ENCODE assay signal across 9 cellular contexts in the genomic region with DNA sequence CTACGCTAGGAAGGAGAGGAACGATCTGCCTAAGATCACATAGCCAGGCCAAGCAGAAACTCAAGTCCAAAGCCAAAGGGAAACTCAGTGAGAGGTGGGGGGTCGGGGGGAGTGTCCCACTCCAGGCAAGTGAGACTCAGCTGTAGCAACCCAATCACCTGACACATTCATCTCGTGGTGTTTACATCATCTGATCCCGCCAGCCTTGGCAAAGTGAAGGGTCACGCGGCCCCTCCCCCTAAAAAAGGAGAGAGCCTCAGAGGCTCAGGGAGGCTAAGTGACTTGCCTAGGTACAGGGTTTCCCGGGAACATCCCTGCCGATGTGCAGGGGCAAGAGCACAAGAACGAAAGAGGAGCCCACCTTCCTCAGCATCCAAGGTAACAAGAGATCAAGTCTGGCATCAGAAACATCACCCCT. TPM values are rescaled to one million over a fixed set of nuclear protein-coding genes. Genes with fewer than 3 reads are reported as not detected.
DNase-seq lines count a peak whose midpoint lies in the region; ATAC-seq and TF ChIP-seq lines count a peak whose summit lies in the region.
"Had no signal": no experiment of that assay in that cellular context is flagged by ENCODE, and none has a peak within 500 bp of the region (broad histone marks: within the 10 kb centered on the region; RNA-seq: fewer than 3 reads in every experiment).

No MANE protein-coding gene starts in this region.

- peaks cover 43% of the 10 kb centered on the region for H3K4me1 ChIP-seq in H9 (ENCODE audit: insufficient read depth, low read length)
- peaks cover 100% of the 10 kb centered on the region for H3K4me1 ChIP-seq in left ventricle myocardium inferior
- H3K4me1 ChIP-seq in skeletal muscle satellite cell (ENCODE audit: control insufficient read depth, insufficient read depth, low read length): peaks cover 96% of the 10 kb centered on the region

- no peak overlapping the region for H3T11ph ChIP-seq in H9 (ENCODE audit: low read length)

- H3K36me3 ChIP-seq in left ventricle myocardium inferior: peaks cover 5% of the 10 kb centered on the region
- peaks cover 43% of the 10 kb centered on the region for H3K36me3 ChIP-seq in skeletal muscle satellite cell (ENCODE audit: insufficient read depth, low read length)

- no peak overlapping the region for H3K56ac ChIP-seq in H9 (ENCODE audit: insufficient read length, low read depth, low read length)

- no peak overlapping the region for H4K8ac ChIP-seq in H9 (replicated peaks; ENCODE audit: insufficient read length, low read depth, low read length)

- H2BK5ac ChIP-seq in H9 (ENCODE audit: insufficient read length, low read length): no peak overlapping the region

- no peak overlapping the region for H4K91ac ChIP-seq in H9 (ENCODE audit: insufficient read length, low read depth, low read length)

- peaks cover 5% of the 10 kb centered on the region for H4K20me1 ChIP-seq in H9 (ENCODE audit: control insufficient read depth, insufficient read depth, insufficient read length)

- H3K79me1 ChIP-seq in H9 (ENCODE audit: insufficient read depth, low read depth, low read length, poor library complexity, severe bottlenecking): no peaks in the 10 kb centered on the region

- no peaks in the 10 kb centered on the region for H3K9me3 Mint-ChIP-seq in H9
- H3K9me3 Mint-ChIP-seq in activated T-helper 1 cell treated with anti-CD3 and anti-CD28 coated beads, Interleukin-12 subunit alpha, Interleukin-12 subunit beta, Interleukin-2, Interleukin-4 antibody, amounts not matched to agents 30 ng/mL and 10 ng/mL and 1 ng/mL, durations not matched to agents 14 hours and 24 hours and 36 hours: no peaks in the 10 kb centered on the region

- H3K27me3 Mint-ChIP-seq in H9 (ENCODE audit: low read depth): no peaks in the 10 kb centered on the region
- H3K27me3 Mint-ChIP-seq in activated T-helper 1 cell treated with anti-CD3 and anti-CD28 coated beads, Interleukin-12 subunit alpha, Interleukin-12 subunit beta, Interleukin-2, Interleukin-4 antibody, amounts not matched to agents 30 ng/mL and 10 ng/mL and 1 ng/mL, durations not matched to agents 14 hours and 24 hours and 36 hours (ENCODE audit: insufficient read depth): no peaks in the 10 kb centered on the region

- peaks cover 63% of the 10 kb centered on the region; the same call in 1 of the 2 replicates for H3K79me2 ChIP-seq in H9 (ENCODE audit: insufficient read depth, low read length)

- H3K27me3 ChIP-seq in H9 (ENCODE audit: insufficient read depth, low read length) (no peaks in the 10 kb centered on the region), left ventricle myocardium inferior (ENCODE audit: low read depth) (no peaks in the 10 kb centered on the region), skeletal muscle satellite cell (ENCODE audit: control insufficient read depth, insufficient read depth, low read length) (no peaks in the 10 kb centered on the region)

- TF ChIP-seq CTCF in H9 (conservative IDR thresholded peaks at IDR 0.05) (no peak), left ventricle myocardium inferior (IDR thresholded peaks at IDR 0.05; ENCODE audit: borderline replicate concordance) (no peak)

- H2BK20ac ChIP-seq in H9 (ENCODE audit: low read depth, low read length, poor library complexity, severe bottlenecking): no peak overlapping the region

- no peak overlapping the region for H2BK15ac ChIP-seq in H9 (ENCODE audit: low read depth, low read length)

- no peak overlapping the region for H4K5ac ChIP-seq in H9 (ENCODE audit: insufficient read length, low read depth, low read length)

- WGBS in H9 (ENCODE audit: extremely low coverage, insufficient read length, low lambda C conversion rate): no CpG with 5 or more reads among the region's 10 CpGs

- ATAC-seq in HG03439 (IDR thresholded peaks at IDR 0.05; ENCODE audit: unreplicated experiment): no peak

- peak overlapping the region; percentile 86 to 99 (median 95) for H3K27ac Mint-ChIP-seq in H9
- peak overlapping the region; percentile 91 for H3K27ac Mint-ChIP-seq in activated T-helper 1 cell treated with anti-CD3 and anti-CD28 coated beads, Interleukin-12 subunit alpha, Interleukin-12 subunit beta, Interleukin-2, Interleukin-4 antibody, amounts not matched to agents 30 ng/mL and 10 ng/mL and 1 ng/mL, durations not matched to agents 14 hours and 24 hours and 36 hours

- H3K4me2 ChIP-seq in H9 (ENCODE audit: insufficient read depth, insufficient read length, low read length) (no peak overlapping the region), skeletal muscle satellite cell (ENCODE audit: low read length) (peak overlapping the region; percentile 76)

- in situ Hi-C loops in G401 (cut with HindIII; ENCODE audit: low sequenced_read_pairs): no loop called here

- no peak overlapping the region for H2AFZ ChIP-seq in H9 (ENCODE audit: low read length)

- H2AK5ac ChIP-seq in H9 (ENCODE audit: insufficient read length, low read length): no peak overlapping the region

- H3K4me1 Mint-ChIP-seq in H9: peaks cover 90 to 93% of the 10 kb centered on the region in 2 experiments
- H3K4me1 Mint-ChIP-seq in activated T-helper 1 cell treated with anti-CD3 and anti-CD28 coated beads, Interleukin-12 subunit alpha, Interleukin-12 subunit beta, Interleukin-2, Interleukin-4 antibody, amounts not matched to agents 30 ng/mL and 10 ng/mL and 1 ng/mL, durations not matched to agents 14 hours and 24 hours and 36 hours (ENCODE audit: low read depth): peaks cover 94% of the 10 kb centered on the region

- H2BK120ac ChIP-seq in H9 (ENCODE audit: low read depth, low read length, poor library complexity, severe bottlenecking): no peak overlapping the region

- DNase-seq in H9 (no peak), left ventricle myocardium inferior (peak; percentile 56), G401 (ENCODE audit: low spot score) (no peak), germinal center (ENCODE audit: low spot score) (no peak), NAMALWA (ENCODE audit: low spot score) (no peak)
- DNase-seq in activated T-helper 1 cell treated with anti-CD3 and anti-CD28 coated beads, Interleukin-12 subunit alpha, Interleukin-12 subunit beta, Interleukin-2, Interleukin-4 antibody, amounts not matched to agents 30 ng/mL and 10 ng/mL and 1 ng/mL, durations not matched to agents 14 hours and 24 hours and 36 hours (ENCODE audit: low spot score): no peak
- DNase-seq: activated CD4-positive, alpha-beta T cell treated with anti-CD3 and anti-CD28 coated beads for 1 hour had no signal

- H3K9ac ChIP-seq in H9 (ENCODE audit: extremely low read depth, insufficient read length, low read length): no peak overlapping the region
- H3K9ac ChIP-seq in skeletal muscle satellite cell (ENCODE audit: low read depth, low read length): peak overlapping the region; percentile 35

- intact Hi-C loops in activated T-helper 1 cell treated with anti-CD3 and anti-CD28 coated beads, Interleukin-12 subunit alpha, Interleukin-12 subunit beta, Interleukin-2, Interleukin-4 antibody, amounts not matched to agents 30 ng/mL and 10 ng/mL and 1 ng/mL, durations not matched to agents 14 hours and 24 hours and 36 hours (cut with micrococcal nuclease): loop anchor here (10.0 kb wide), 1 partner anchor 869 kb away; no protein-coding TSS in a partner anchor
- intact Hi-C loops in left ventricle myocardium inferior (cut with micrococcal nuclease): no loop called here

- H3K14ac ChIP-seq in H9 (ENCODE audit: insufficient read depth, low read length): no peak overlapping the region

- H3K4ac ChIP-seq in H9 (ENCODE audit: low read depth, low read length): no peak overlapping the region

- H3K36me3 Mint-ChIP-seq in H9 (ENCODE audit: insufficient read depth in 1 of 3, low read depth in 3 of 3): peaks cover 3 to 9% (median 4%) of the 10 kb centered on the region in 3 experiments; a peak in 3 of 7 replicates
- H3K36me3 Mint-ChIP-seq in activated T-helper 1 cell treated with anti-CD3 and anti-CD28 coated beads, Interleukin-12 subunit alpha, Interleukin-12 subunit beta, Interleukin-2, Interleukin-4 antibody, amounts not matched to agents 30 ng/mL and 10 ng/mL and 1 ng/mL, durations not matched to agents 14 hours and 24 hours and 36 hours (ENCODE audit: low read depth): peaks cover 38% of the 10 kb centered on the region

- H3K23me2 ChIP-seq in H9 (ENCODE audit: insufficient read length, low read depth, low read length, poor library complexity, severe bottlenecking): no peaks in the 10 kb centered on the region

- peak overlapping the region; percentile 58 for H3K4me3 ChIP-seq in left ventricle myocardium inferior
- H3K4me3 ChIP-seq in skeletal muscle satellite cell (ENCODE audit: low read length): no peak overlapping the region

- no peak overlapping the region for H3K23ac ChIP-seq in H9 (ENCODE audit: insufficient read length, low read depth, low read length)

- no peak overlapping the region for H2BK12ac ChIP-seq in H9 (ENCODE audit: insufficient read length, low read depth, low read length)

- H3K27ac ChIP-seq in H9 (ENCODE audit: insufficient read length, low read depth, low read length) (no peak overlapping the region), left ventricle myocardium inferior (replicated peaks) (peak overlapping the region; percentile 100)

- peak overlapping the region in 1 of 2 experiments; percentile 60; a peak in 2 of 5 replicates for H3K4me3 Mint-ChIP-seq in H9
- peak overlapping the region; percentile 66 for H3K4me3 Mint-ChIP-seq in activated T-helper 1 cell treated with anti-CD3 and anti-CD28 coated beads, Interleukin-12 subunit alpha, Interleukin-12 subunit beta, Interleukin-2, Interleukin-4 antibody, amounts not matched to agents 30 ng/mL and 10 ng/mL and 1 ng/mL, durations not matched to agents 14 hours and 24 hours and 36 hours

- no peak overlapping the region for H3K18ac ChIP-seq in H9 (ENCODE audit: insufficient read length, low read depth, low read length)

- H3K9me3 ChIP-seq in H9 (ENCODE audit: control insufficient read depth, low read depth, low read length) (no peaks in the 10 kb centered on the region), left ventricle myocardium inferior (replicated peaks) (no peaks in the 10 kb centered on the region), skeletal muscle satellite cell (replicated peaks; ENCODE audit: low read length) (no peaks in the 10 kb centered on the region)

RNA-seq across cellular contexts. Expression of a gene that starts 21.5 kb away (rescaled TPM):
- total RNA-seq in H9 (2021): 243 and 266 TPM in 2 replicates
- 618 and 639 TPM in 2 replicates for total RNA-seq in activated T-helper 1 cell treated with anti-CD3 and anti-CD28 coated beads, Interleukin-12 subunit alpha, Interleukin-12 subunit beta, Interleukin-2, Interleukin-4 antibody, amounts not matched to agents 30 ng/mL and 10 ng/mL and 1 ng/mL, durations not matched to agents 14 hours and 24 hours and 36 hours
- total RNA-seq in left ventricle myocardium inferior: 150 TPM
- total RNA-seq in skeletal muscle satellite cell (2012; rRNA removed): 248 and 329 TPM in 2 replicates
- total RNA-seq in G401 (2014; rRNA removed; shearing (Covaris generic)): 153 and 185 TPM in 2 replicates
